ENCODE assay signal across 21 cellular contexts in the genomic region with DNA sequence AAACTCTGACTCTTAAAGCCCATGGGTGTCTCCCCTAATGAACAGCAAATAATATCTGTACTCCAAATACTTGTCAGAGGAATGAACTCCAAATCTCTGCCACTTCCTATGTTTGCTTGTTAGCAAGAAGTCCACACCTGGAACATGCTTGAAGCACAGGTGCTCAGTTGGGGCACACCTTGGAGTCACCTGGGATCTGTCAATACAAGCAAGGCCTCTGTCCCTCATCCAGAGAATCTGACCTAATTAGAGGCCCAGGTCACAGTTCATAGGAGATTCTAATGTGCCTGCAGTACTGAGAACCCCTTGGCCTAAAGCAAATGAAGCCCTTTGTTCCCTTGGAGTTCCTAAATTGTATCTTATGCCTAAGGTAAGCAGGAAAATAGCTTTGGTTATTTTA.
"Had no signal": no experiment of that assay in that cellular context is flagged by ENCODE, and none has a peak within 500 bp of the region (broad histone marks: within the 10 kb centered on the region; RNA-seq: fewer than 3 reads in every experiment).

No MANE protein-coding gene starts in this region.

- H3K9me3 ChIP-seq: psoas muscle, stomach, thoracic aorta had no signal

- H3K36me3 ChIP-seq: stomach, thoracic aorta had no signal

- DNase-seq: dermis blood vessel endothelial cell; foreskin keratinocyte; immature natural killer cell; left ventricle myocardium superior; mesendoderm; naive thymus-derived CD4-positive, alpha-beta T cell; nephron progenitor cell; psoas muscle; retina; stimulated activated CD4-positive, alpha-beta T cell treated with anti-CD3 and anti-CD28 coated beads, Interleukin-2, amount 100 ng/mL, for 24 hours; stimulated activated CD4-positive, alpha-beta T cell treated with anti-CD3 and anti-CD28 coated beads, Interleukin-4, amount 100 ng/mL, for 4 hours; stimulated activated naive CD4-positive, alpha-beta T cell; stomach; substantia nigra; trophoblast cell had no signal

- FAIRE-seq: colon, keratinocyte, urothelium cell line had no signal

- H3K4me3 ChIP-seq: lung, psoas muscle, skin epidermis, stomach, thoracic aorta had no signal

- H3K4me1 ChIP-seq: foreskin keratinocyte had no signal

- H3K27ac ChIP-seq: foreskin keratinocyte, psoas muscle, skin epidermis, stomach, thoracic aorta had no signal

- ATAC-seq: foreskin keratinocyte; left ventricle myocardium superior; naive thymus-derived CD4-positive, alpha-beta T cell; psoas muscle had no signal

- H3K27me3 ChIP-seq: foreskin keratinocyte, stomach had no signal
